Comparison of ENCODE assay signal across 2 cellular contexts in genomic region chr4:773214-773613, GRCh38.
TF ChIP-seq lines count a peak whose summit lies in the region.

No MANE protein-coding gene starts in this region.

TF ChIP-seq in IMR-90, 13 proteins besides CTCF, POLR2A, EP300 and RAD21:
- TF ChIP-seq MAFK (IDR thresholded peaks at IDR 0.05; ENCODE audit: low read depth, low read length) = no peak
- TF ChIP-seq CEBPB (IDR thresholded peaks at IDR 0.05; ENCODE audit: low read depth, low read length) = no peak
- no peak for TF ChIP-seq RCOR1 (IDR thresholded peaks at IDR 0.05; ENCODE audit: insufficient replicate concordance, low read length)
- no peak for TF ChIP-seq FOS (IDR thresholded peaks at IDR 0.05; ENCODE audit: low read depth, low read length)
- TF ChIP-seq BHLHE40 (IDR thresholded peaks at IDR 0.05; ENCODE audit: low read depth, low read length) = no peak
TF ChIP-seq in IMR-90: peak in this region for 0.

TF ChIP-seq in GM23338, 12 proteins besides CTCF, POLR2A, EP300 and RAD21:
- TF ChIP-seq STAT1 (IDR thresholded peaks at IDR 0.05; ENCODE audit: unreplicated experiment) = no peak
